ENCODE assay signal across 8 cellular contexts in genomic region chr2:197434541-197435513, GRCh38. TPM values are rescaled to one million over a fixed set of nuclear protein-coding genes. Genes with fewer than 3 reads are reported as not detected.
DNase-seq lines count a peak whose midpoint lies in the region; ATAC-seq and TF ChIP-seq lines count a peak whose summit lies in the region.

Gene SF3B1, minus strand, starts transcription at chr2:197435028. Its CDS starts 29 bp downstream, at chr2:197434999.

- H4K8ac ChIP-seq in IMR-90 (ENCODE audit: low read depth in 2 of 2, low read length in 2 of 2) = peak within 1 kb of the TSS; percentile 84 to 99

- TF ChIP-seq POLR2A in IMR-90 (IDR thresholded peaks at IDR 0.05; ENCODE audit: low read depth, low read length) = peak; percentile 97

- H4K20me1 ChIP-seq in IMR-90 (ENCODE audit: insufficient read depth, low read length) = peaks cover 39% of the 10 kb centered on the region

- H3K27ac ChIP-seq in IMR-90 (ENCODE audit: insufficient read depth, low read length) = peak within 1 kb of the TSS; percentile 97

- peak within 1 kb of the TSS; percentile 90 for H3K4me3 ChIP-seq in IMR-90 (ENCODE audit: insufficient read depth, low read depth, low read length)

- H3K4ac ChIP-seq in IMR-90 (ENCODE audit: low read depth, low read length) = peak within 1 kb of the TSS; percentile 97

- H3K9me1 ChIP-seq in IMR-90 (ENCODE audit: insufficient read depth, low read length) = peaks cover 9% of the 10 kb centered on the region

- dilution Hi-C loops in IMR-90 (cut with HindIII; ENCODE audit: low sequenced_read_pairs, unreplicated experiment) = no loop called here

- no peaks in the 10 kb centered on the region for H3K36me3 ChIP-seq in IMR-90 (ENCODE audit: control insufficient read depth, insufficient read depth, low read length)

- peak within 1 kb of the TSS; percentile 54; the same call in 1 of the 2 replicates for H2BK120ac ChIP-seq in IMR-90 (ENCODE audit: low read depth, low read length)

- H3K56ac ChIP-seq in IMR-90 (ENCODE audit: extremely low read depth, insufficient read depth, low read length) = peak within 1 kb of the TSS; percentile 98

- peak within 1 kb of the TSS; percentile 96 for H2AFZ ChIP-seq in IMR-90 (replicated peaks; ENCODE audit: low read length, poor library complexity)

- peak within 1 kb of the TSS; percentile 71; the same call in 1 of the 3 replicates for H2BK15ac ChIP-seq in IMR-90 (ENCODE audit: low read depth, low read length)

- no peaks in the 10 kb centered on the region for H3K9me3 ChIP-seq in IMR-90 (ENCODE audit: control insufficient read depth, insufficient read depth, low read length)

- peak within 1 kb of the TSS; percentile 93 for H2AK9ac ChIP-seq in IMR-90 (replicated peaks; ENCODE audit: low read depth, low read length, poor library complexity)

- H3K9ac ChIP-seq in IMR-90 (ENCODE audit: low read depth, low read length) = peak within 1 kb of the TSS; percentile 99

- H3K4me1 ChIP-seq in IMR-90 (ENCODE audit: control insufficient read depth, insufficient read depth, low read length) = peaks cover 7% of the 10 kb centered on the region

- peak within 1 kb of the TSS; percentile 94 for H4K5ac ChIP-seq in IMR-90 (ENCODE audit: low read depth, low read length)

- WGBS in IMR-90 (ENCODE audit: extremely low coverage in 2 of 2, insufficient read length in 1 of 2), 2 experiments = 0% methylated on average over 41 of the region's 74 CpGs; no CpG with 5 or more reads in 1 of the 2 experiments

- CTCF ChIA-PET in IMR-90 (lab: Yijun Ruan, JAX) = interaction anchor here (0.6 to 1.0 kb wide), 2 partner anchors 10 to 12 kb away, joined by 3 to 5 read pairs; no protein-coding TSS in a partner anchor

- peak within 1 kb of the TSS; percentile 95 for H2BK5ac ChIP-seq in IMR-90 (ENCODE audit: low read depth, low read length, poor library complexity, severe bottlenecking)

- peak within 1 kb of the TSS; percentile 81 for H3K18ac ChIP-seq in IMR-90 (ENCODE audit: low read depth, low read length)

- POLR2A ChIA-PET in IMR-90 (lab: Charles Lee; ENCODE audit: unreplicated experiment) = interaction anchor here (0.6 to 1.1 kb wide), 4 partner anchors 9 to 65 kb away, joined by 3 to 5 read pairs (median 4); partner anchors contain the start of gene HSPE1

- intact Hi-C loops in IMR-90 (cut with micrococcal nuclease) = loop anchor here (1.0 to 10.0 kb wide), 2 partner anchors 18 to 270 kb away; partner anchors contain the start of genes COQ10B and MARS2

- peak; percentile 99 for DNase-seq in DMS 273 (lab: John Stamatoyannopoulos, UW; ENCODE audit: unreplicated experiment)
- DNase-seq in IMR-90 = peak; percentile 98
- peak; percentile 99 for DNase-seq in OCI-M1 (lab: John Stamatoyannopoulos, UW)
- DNase-seq in activated T-cell treated with anti-CD3 and anti-CD28 coated beads for 24 hours (ENCODE audit: low read depth) = peak; percentile 98
- peak; percentile 88 for DNase-seq in epidermal melanocyte (ENCODE audit: insufficient read length, low spot score)
- DNase-seq in middle frontal gyrus (ENCODE audit: extremely low spot score, low spot score) = peak; percentile 96
- peak; percentile 98 for DNase-seq in stimulated activated CD8-positive, alpha-beta memory T cell treated with anti-CD3 and anti-CD28 coated beads, Interleukin-2, amount 100 ng/mL, for 48 hours (ENCODE audit: low read depth in 2 of 2)

- peak within 1 kb of the TSS; percentile 94 for H4K91ac ChIP-seq in IMR-90 (ENCODE audit: insufficient read depth, low read depth, low read length)

- ATAC-seq in GM21528 (IDR thresholded peaks at IDR 0.05; ENCODE audit: low FRiP score, unreplicated experiment) = peak; percentile 94
- ATAC-seq in IMR-90 (ENCODE audit: low read depth) = peak; percentile 94

- peak within 1 kb of the TSS; percentile 97 for H3K14ac ChIP-seq in IMR-90 (replicated peaks; ENCODE audit: low read depth, low read length)

- BruUV-seq in IMR-90 (replicated peaks; lab: Mats Ljungman, UMichigan) = TSS peak; percentile 64

- no peaks in the 10 kb centered on the region for H3K27me3 ChIP-seq in IMR-90 (ENCODE audit: control insufficient read depth, insufficient read depth, low read length)

- H2BK20ac ChIP-seq in IMR-90 (ENCODE audit: low read depth, low read length) = 0 out of 2 replicates have a peak within 1 kb of the TSS, but pooled peaks have one; percentile 39

- H3K23ac ChIP-seq in IMR-90 (ENCODE audit: low read depth, low read length) = peak within 1 kb of the TSS; percentile 97

- peaks cover 6 to 14% of the 10 kb centered on the region in 2 experiments for H3K79me1 ChIP-seq in IMR-90 (ENCODE audit: low read depth in 1 of 2, low read length in 2 of 2)

- TF ChIP-seq CTCF in IMR-90 (conservative IDR thresholded peaks at IDR 0.05; ENCODE audit: low read depth, low read length) = no peak

- peak within 1 kb of the TSS; percentile 100 for H3K4me2 ChIP-seq in IMR-90 (ENCODE audit: low read depth, low read length)

- in situ Hi-C loops in IMR-90 (cut with MboI; ENCODE audit: low sequenced_read_pairs) = no loop called here

- H2AK5ac ChIP-seq in IMR-90 (ENCODE audit: low read depth, low read length) = peak within 1 kb of the TSS; percentile 92

- TF ChIP-seq RAD21 in IMR-90 (IDR thresholded peaks at IDR 0.05; ENCODE audit: low read length) = no peak

TF ChIP-seq in IMR-90, 13 proteins besides CTCF, POLR2A, EP300 and RAD21:
- no peak for TF ChIP-seq MAFK (IDR thresholded peaks at IDR 0.05; ENCODE audit: low read depth, low read length)
- peak; percentile 98 for TF ChIP-seq BHLHE40 (IDR thresholded peaks at IDR 0.05; ENCODE audit: low read depth, low read length)
- TF ChIP-seq SMC3 (IDR thresholded peaks at IDR 0.05; ENCODE audit: low read depth, low read length) = no peak
- peak; percentile 97 for TF ChIP-seq USF2 (IDR thresholded peaks at IDR 0.05; ENCODE audit: low read depth, low read length)
- TF ChIP-seq MXI1 (IDR thresholded peaks at IDR 0.05; ENCODE audit: borderline replicate concordance, low read depth, low read length) = peak; percentile 31; the same call in 1 of the 2 replicates
- TF ChIP-seq RCOR1 (IDR thresholded peaks at IDR 0.05; ENCODE audit: insufficient replicate concordance, low read length) = no peak
- TF ChIP-seq ELK1 (IDR thresholded peaks at IDR 0.05; ENCODE audit: borderline replicate concordance, low read depth, low read length) = 0 out of 2 replicates have a peak, but pooled peaks have one; percentile 21
- no peak for TF ChIP-seq NFE2L2 (IDR thresholded peaks at IDR 0.05; ENCODE audit: low read depth, low read length)
- peak; percentile 96; the same call in 1 of the 2 replicates for TF ChIP-seq CHD1 (IDR thresholded peaks at IDR 0.05; ENCODE audit: low read depth, low read length)
- TF ChIP-seq MAZ (IDR thresholded peaks at IDR 0.05; ENCODE audit: borderline replicate concordance, low read depth, low read length) = peak; percentile 73; the same call in 1 of the 2 replicates

RNA-seq across cellular contexts. Expression of gene SF3B1, which starts in this region (rescaled TPM):
- 706 and 942 TPM in 2 replicates for total RNA-seq in IMR-90 (2012; rRNA removed)
- 213 and 326 TPM in 2 replicates for polyA plus RNA-seq in IMR-90 (2012; rRNA removed)
- polyA plus RNA-seq in IMR-90 (2012; cell fraction: cytosol; rRNA removed) = 35.4 and 57.7 TPM in 2 replicates
- polyA plus RNA-seq in IMR-90 (2012; cell fraction: nucleus; rRNA removed; ENCODE audit: low replicate concordance) = 147 and 3,449 TPM in 2 replicates

Comparison
In these comparisons a context has a peak if more than half of its experiments do, and no peak if none do; other contexts are left out.
1. Peak in every context shown above with its lines: DNase-seq, ATAC-seq, H3K4me3 ChIP-seq and H3K27ac ChIP-seq.